Comparison of ENCODE assay signal across 8 cellular contexts in the genomic region with DNA sequence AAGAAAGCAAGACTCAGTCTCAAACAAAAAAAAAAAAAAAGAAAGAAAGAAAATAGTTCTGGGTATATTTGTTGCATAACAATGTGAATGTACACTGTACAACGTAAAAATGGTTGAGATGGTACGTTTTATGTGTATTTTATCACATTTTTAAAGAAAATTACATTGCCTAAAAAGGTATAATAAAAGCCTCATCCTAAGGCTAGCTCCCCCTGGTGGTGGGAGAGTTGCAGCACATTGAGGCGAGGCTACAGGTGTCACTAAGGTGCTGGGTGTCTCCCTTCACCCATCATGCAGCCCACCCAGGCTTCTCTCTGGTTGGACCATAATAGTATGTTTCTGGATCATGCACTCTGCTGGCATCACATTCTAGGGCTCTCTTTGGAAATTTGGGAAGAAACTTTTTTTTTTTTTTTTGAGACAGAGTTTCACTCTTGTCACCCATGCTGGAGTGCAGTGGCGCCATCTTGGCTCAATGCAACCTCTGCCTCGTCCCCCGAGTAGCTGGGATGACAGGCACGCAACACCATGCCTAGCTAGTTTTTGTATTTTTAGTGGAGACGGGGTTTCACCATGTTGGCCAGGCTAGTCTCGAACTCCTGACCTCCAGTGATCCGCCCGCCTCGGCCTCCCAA. TPM values are rescaled to one million over a fixed set of nuclear protein-coding genes. Genes with fewer than 3 reads are reported as not detected.
DNase-seq lines count a peak whose midpoint lies in the region; ATAC-seq and TF ChIP-seq lines count a peak whose summit lies in the region.

No MANE protein-coding gene starts in this region.

- intact Hi-C loops in esophagus squamous epithelium (cut with DNase I), result loop anchor here (5.0 kb wide), 1 partner anchor 215 kb away; no protein-coding TSS in a partner anchor
- intact Hi-C loops in transverse colon (cut with DNase I; ENCODE audit: low total_unique reads), result loop anchor here (10.0 kb wide), 1 partner anchor 212 kb away; no protein-coding TSS in a partner anchor

- TF ChIP-seq CTCF in esophagus squamous epithelium (IDR thresholded peaks at IDR 0.05) (peak; percentile 71 to 87 (median 78)), omental fat pad (IDR thresholded peaks at IDR 0.05) (no peak), transverse colon (IDR thresholded peaks at IDR 0.05) (peak; percentile 83 to 93 (median 87))

- in situ Hi-C loops in transverse colon (cut with MboI; ENCODE audit: low pct_ligation_motif_present in 1 of 4, low pct_unique_long_range_greater_than_20kb in 1 of 4, low sequenced_read_pairs in 3 of 4), result loop anchor here (10.0 to 25.0 kb wide), 3 partner anchors 212 to 222 kb away; no protein-coding TSS in a partner anchor

- no peak for TF ChIP-seq EP300 in transverse colon (IDR thresholded peaks at IDR 0.05; ENCODE audit: low read depth)

- 64 to 67% methylated on average over 12 of the region's 12 CpGs for WGBS in esophagus squamous epithelium, 2 donors
- WGBS in transverse colon (ENCODE audit: low coverage in 1 of 2), 2 donors, result 35 to 63% methylated on average over 7 to 12 of the region's 12 CpGs

- H3K27me3 ChIP-seq in esophagus squamous epithelium (no peaks in the 10 kb centered on the region), transverse colon (no peaks in the 10 kb centered on the region)

- H3K4me1 ChIP-seq in esophagus squamous epithelium (no peaks in the 10 kb centered on the region), transverse colon (no peaks in the 10 kb centered on the region)

- H3K9me3 ChIP-seq in esophagus squamous epithelium, result no peaks in the 10 kb centered on the region
- H3K9me3 ChIP-seq in transverse colon, result no peaks in the 10 kb centered on the region

- no peak overlapping the region for H3K27ac ChIP-seq in esophagus squamous epithelium
- H3K27ac ChIP-seq in transverse colon, result no peak overlapping the region

- ATAC-seq in omental fat pad (ENCODE audit: low FRiP score), result no peak
- no peak for ATAC-seq in GM21576 (IDR thresholded peaks at IDR 0.05; ENCODE audit: unreplicated experiment)

- DNase-seq in SHP77 (lab: John Stamatoyannopoulos, UW), result peak; percentile 26 to 57
- DNase-seq in SHP77 treated with DMSO at 0.1 percent for 48 hours (lab: John Stamatoyannopoulos, UW), result no peak
- peak; percentile 85 for DNase-seq in NCI-H69 (lab: John Stamatoyannopoulos, UW)
- peak; percentile 56 for DNase-seq in activated CD8-positive, alpha-beta memory T cell treated with anti-CD3 and anti-CD28 coated beads, Interleukin-2, amount 50 U/mL, for 24 hours (ENCODE audit: extremely low read depth)
- no peak for DNase-seq in esophagus squamous epithelium (lab: John Stamatoyannopoulos, UW)
- DNase-seq in omental fat pad (ENCODE audit: low spot score), result peak; percentile 81
- DNase-seq in transverse colon, result peak; percentile 81

- no peak for TF ChIP-seq POLR2A in esophagus squamous epithelium (IDR thresholded peaks at IDR 0.05)
- no peak for TF ChIP-seq POLR2A in transverse colon (IDR thresholded peaks at IDR 0.05)

- no peak overlapping the region for H3K4me3 ChIP-seq in esophagus squamous epithelium
- no peak overlapping the region for H3K4me3 ChIP-seq in transverse colon

- no peaks in the 10 kb centered on the region for H3K36me3 ChIP-seq in esophagus squamous epithelium
- no peaks in the 10 kb centered on the region for H3K36me3 ChIP-seq in transverse colon

RNA-seq across cellular contexts. Expression of a gene that starts 12.4 kb away (rescaled TPM):
- total RNA-seq in esophagus squamous epithelium, result 100 to 1,000 TPM; 246 to 604 (median 518) TPM
- total RNA-seq in omental fat pad, result 100 to 1,000 TPM; 142 to 191 (median 158) TPM
- 100 to 1,000 TPM in 2 of 4 donors, 10 to 100 TPM in 2; 25.5 to 322 (median 134) TPM for total RNA-seq in transverse colon

Comparison
In these comparisons a context has a peak if more than half of its experiments do, and no peak if none do; other contexts are left out.
1. DNase-seq: peak in SHP77 (2 of 2), NCI-H69 (single experiment), activated CD8-positive, alpha-beta memory T cell treated with anti-CD3 and anti-CD28 coated beads, Interleukin-2, amount 50 U/mL, for 24 hours (single experiment), omental fat pad (single experiment) and transverse colon (single experiment); none in SHP77 treated with DMSO at 0.1 percent for 48 hours (single experiment) and esophagus squamous epithelium (single experiment).
2. CTCF ChIP-seq: peak in esophagus squamous epithelium (6 of 6) and transverse colon (5 of 5); none in omental fat pad (0 of 3).